In genomic region chr2:11038641-11039040, GRCh38 we compare ENCODE assay signal across 39 cellular contexts.
"Had no signal": no experiment of that assay in that cellular context is flagged by ENCODE, and none has a peak within 500 bp of the region (broad histone marks: within the 10 kb centered on the region; RNA-seq: fewer than 3 reads in every experiment).

No MANE protein-coding gene starts in this region.

- H3K27me3 ChIP-seq: ascending aorta, body of pancreas, brain microvascular endothelial cell, breast epithelium, cardiac muscle cell had no signal

- H3K36me3 Mint-ChIP-seq: activated naive CD4-positive, alpha-beta T cell treated with anti-CD3 and anti-CD28 coated beads, Interleukin-2, amount 10 ng/mL, durations not matched to agents 7 days and 5 days; activated naive CD8-positive, alpha-beta T cell treated with anti-CD3 and anti-CD28 coated beads, Interleukin-2, amount 10 ng/mL, durations not matched to agents 7 days and 5 days had no signal

- FAIRE-seq: astrocyte, bronchial epithelial cell had no signal

- H3K36me3 ChIP-seq: adrenal gland, ascending aorta, brain microvascular endothelial cell, breast epithelium, cardiac muscle cell had no signal

- H3K27ac Mint-ChIP-seq: activated naive CD4-positive, alpha-beta T cell treated with anti-CD3 and anti-CD28 coated beads for 36 hours; activated naive CD4-positive, alpha-beta T cell treated with anti-CD3 and anti-CD28 coated beads, Interleukin-2, amount 10 ng/mL, durations not matched to agents 7 days and 5 days; activated naive CD4-positive, alpha-beta T cell treated with anti-CD3 and anti-CD28 coated beads, Interleukin-2, amount 50 U/mL, for 24 hours; activated naive CD4-positive, alpha-beta T cell treated with anti-CD3 and anti-CD28 coated beads, Interleukin-2, amount 50 U/mL, for 72 hours; activated naive CD8-positive, alpha-beta T cell; activated naive CD8-positive, alpha-beta T cell treated with anti-CD3 and anti-CD28 coated beads for 36 hours; activated naive CD8-positive, alpha-beta T cell treated with anti-CD3 and anti-CD28 coated beads, Interleukin-2, amount 10 ng/mL, durations not matched to agents 7 days and 5 days; activated naive CD8-positive, alpha-beta T cell treated with anti-CD3 and anti-CD28 coated beads, Interleukin-2, amount 50 U/mL, for 24 hours; activated T-cell treated with anti-CD3 and anti-CD28 coated beads, Interleukin-2, amount 50 U/mL, for 24 hours; activated T-cell treated with anti-CD3 and anti-CD28 coated beads, Interleukin-2, amount 50 U/mL, for 72 hours; activated T-helper 1 cell treated with anti-CD3 and anti-CD28 coated beads, Interleukin-12 subunit alpha, Interleukin-12 subunit beta, Interleukin-2, Interleukin-4 antibody, amounts not matched to agents 30 ng/mL and 10 ng/mL and 1 ng/mL, durations not matched to agents 14 hours and 24 hours and 36 hours; activated T-helper 17 cell treated with anti-CD3 and anti-CD28 coated beads, Interleukin-2, amount 50 U/mL, for 72 hours; activated T-helper 2 cell treated with anti-CD3 and anti-CD28 coated beads, Interferon-gamma antibody, Interleukin-2, Interleukin-4, amounts not matched to agents 10 μg/mL and 5 μg/mL and 100 μg/mL, durations not matched to agents 14 hours and 24 hours and 36 hours; brain had no signal

- H3K4me1 Mint-ChIP-seq: activated naive CD4-positive, alpha-beta T cell treated with anti-CD3 and anti-CD28 coated beads, Interleukin-2, amount 10 ng/mL, durations not matched to agents 7 days and 5 days; activated naive CD4-positive, alpha-beta T cell treated with anti-CD3 and anti-CD28 coated beads, Interleukin-2, amount 50 U/mL, for 24 hours; activated naive CD8-positive, alpha-beta T cell treated with anti-CD3 and anti-CD28 coated beads for 36 hours; activated naive CD8-positive, alpha-beta T cell treated with anti-CD3 and anti-CD28 coated beads, Interleukin-2, amount 10 ng/mL, durations not matched to agents 7 days and 5 days; activated naive CD8-positive, alpha-beta T cell treated with anti-CD3 and anti-CD28 coated beads, Interleukin-2, amount 50 U/mL, for 24 hours; activated T-helper 17 cell treated with anti-CD3 and anti-CD28 coated beads, Interleukin-2, amount 50 U/mL, for 72 hours; central memory CD8-positive, alpha-beta T cell had no signal

- H3K4me1 ChIP-seq: adrenal gland, ascending aorta, body of pancreas, breast epithelium had no signal

- ATAC-seq: activated naive CD4-positive, alpha-beta T cell treated with anti-CD3 and anti-CD28 coated beads, Interleukin-2, amount 50 U/mL, for 72 hours; activated naive CD8-positive, alpha-beta T cell treated with anti-CD3 and anti-CD28 coated beads, Interleukin-2, amount 50 U/mL, for 24 hours; activated T-cell treated with anti-CD3 and anti-CD28 coated beads, Interleukin-2, amount 50 U/mL, for 4 hours; activated T-cell treated with anti-CD3 and anti-CD28 coated beads, Interleukin-2, amount 50 U/mL, for 72 hours; activated T-helper 17 cell treated with anti-CD3 and anti-CD28 coated beads, Interleukin-2, amount 50 U/mL, for 72 hours; body of pancreas had no signal

- H3K4me3 Mint-ChIP-seq: activated naive CD4-positive, alpha-beta T cell treated with anti-CD3 and anti-CD28 coated beads for 36 hours; activated naive CD4-positive, alpha-beta T cell treated with anti-CD3 and anti-CD28 coated beads, Interleukin-2, amount 10 ng/mL, durations not matched to agents 7 days and 5 days; activated naive CD4-positive, alpha-beta T cell treated with anti-CD3 and anti-CD28 coated beads, Interleukin-2, amount 50 U/mL, for 24 hours; activated naive CD8-positive, alpha-beta T cell; activated naive CD8-positive, alpha-beta T cell treated with anti-CD3 and anti-CD28 coated beads for 36 hours; activated naive CD8-positive, alpha-beta T cell treated with anti-CD3 and anti-CD28 coated beads, Interleukin-2, amount 10 ng/mL, durations not matched to agents 7 days and 5 days; activated naive CD8-positive, alpha-beta T cell treated with anti-CD3 and anti-CD28 coated beads, Interleukin-2, amount 50 U/mL, for 24 hours; activated T-cell treated with anti-CD3 and anti-CD28 coated beads, Interleukin-2, amount 50 U/mL, for 24 hours; activated T-cell treated with anti-CD3 and anti-CD28 coated beads, Interleukin-2, amount 50 U/mL, for 4 hours; activated T-cell treated with anti-CD3 and anti-CD28 coated beads, Interleukin-2, amount 50 U/mL, for 72 hours; activated T-helper 1 cell treated with anti-CD3 and anti-CD28 coated beads, Interleukin-12 subunit alpha, Interleukin-12 subunit beta, Interleukin-2, Interleukin-4 antibody, amounts not matched to agents 30 ng/mL and 10 ng/mL and 1 ng/mL, durations not matched to agents 14 hours and 24 hours and 36 hours; activated T-helper 17 cell treated with anti-CD3 and anti-CD28 coated beads, Interleukin-2, amount 50 U/mL, for 72 hours; brain; central memory CD8-positive, alpha-beta T cell had no signal

- H3K27ac ChIP-seq: adrenal gland, ascending aorta, body of pancreas, brain microvascular endothelial cell, breast epithelium, cardiac muscle cell had no signal

- H3K9me3 ChIP-seq: adrenal gland had no signal

- H3K4me3 ChIP-seq: adrenal gland, ascending aorta, body of pancreas, breast epithelium, cardiac muscle cell had no signal

- DNase-seq: activated effector memory CD4-positive, alpha-beta T cell treated with anti-CD3 and anti-CD28 coated beads, Interleukin-2, amount 50 U/mL, for 16 hours; activated effector memory CD4-positive, alpha-beta T cell treated with Interleukin-2 at 50 U/mL for 16 hours; activated gamma-delta T cell; activated gamma-delta T cell treated with Interleukin-2 at 50 U/mL for 16 hours; activated naive CD4-positive, alpha-beta T cell; activated naive CD4-positive, alpha-beta T cell treated with anti-CD3 and anti-CD28 coated beads for 36 hours; activated naive CD4-positive, alpha-beta T cell treated with anti-CD3 and anti-CD28 coated beads, Interleukin-2, amount 10 ng/mL, durations not matched to agents 7 days and 5 days; activated naive CD4-positive, alpha-beta T cell treated with anti-CD3 and anti-CD28 coated beads, Interleukin-2, amount 50 U/mL, for 16 hours; activated naive CD4-positive, alpha-beta T cell treated with Interleukin-2 at 50 U/mL for 16 hours; activated naive CD8-positive, alpha-beta T cell treated with anti-CD3 and anti-CD28 coated beads for 36 hours; activated naive CD8-positive, alpha-beta T cell treated with anti-CD3 and anti-CD28 coated beads, Interleukin-2, amount 10 ng/mL, durations not matched to agents 7 days and 5 days; activated naive CD8-positive, alpha-beta T cell treated with anti-CD3 and anti-CD28 coated beads, Interleukin-2, amount 50 U/mL, for 24 hours; activated T-cell treated with anti-CD3 and anti-CD28 coated beads, Interleukin-2, amount 50 U/mL, for 24 hours; activated T-cell treated with anti-CD3 and anti-CD28 coated beads, Interleukin-2, amount 50 U/mL, for 4 hours; activated T-cell treated with anti-CD3 and anti-CD28 coated beads, Interleukin-2, amount 50 U/mL, for 48 hours; activated T-cell treated with anti-CD3 and anti-CD28 coated beads, Interleukin-2, amount 50 U/mL, for 72 hours; adrenal gland; amniotic stem cell; amygdala; anterior cingulate cortex; aorta; body of pancreas; brain microvascular endothelial cell; caudate nucleus; central memory CD4-positive, alpha-beta T cell; cerebellar nuclear complex had no signal
